Comparison of ENCODE assay signal across 8 cellular contexts in genomic region chr19:56119585-56119978, GRCh38. TPM values are rescaled to one million over a fixed set of nuclear protein-coding genes. Genes with fewer than 3 reads are reported as not detected.
A peak's percentile ranks its signal among the peaks of the same experiment; 100 is the strongest.
DNase-seq lines count a peak whose midpoint lies in the region; ATAC-seq and TF ChIP-seq lines count a peak whose summit lies in the region.

No MANE protein-coding gene starts in this region.

- DNase-seq in GM06990 (ENCODE audit: extremely low read depth, insufficient read length) (no peak), RWPE1 (ENCODE audit: low spot score) (no peak), erythroblast (lab: John Stamatoyannopoulos, UW) (peak; percentile 57 to 74), osteocyte (ENCODE audit: extremely low spot score, unreplicated experiment) (no peak), NCI-H2081 treated with DMSO at 0.1 percent for 48 hours (lab: John Stamatoyannopoulos, UW) (no peak), NCI-H69 (lab: John Stamatoyannopoulos, UW) (no peak)

- peak overlapping the region; percentile 78 for H3K27ac Mint-ChIP-seq in osteocyte (ENCODE audit: unreplicated experiment)

- no peak for TF ChIP-seq POLR2A in erythroblast (IDR thresholded peaks at IDR 0.05; ENCODE audit: low read length)

- H3K27me3 ChIP-seq in GM06990 (replicated peaks; ENCODE audit: control insufficient read depth, insufficient read depth, low read length): no peaks in the 10 kb centered on the region

- H3K4me3 ChIP-seq in GM06990 (replicated peaks; ENCODE audit: low read depth, low read length): peak overlapping the region; percentile 93

- H3K36me3 Mint-ChIP-seq in osteocyte (ENCODE audit: unreplicated experiment): no peaks in the 10 kb centered on the region

- H3K4me1 Mint-ChIP-seq in osteocyte (ENCODE audit: unreplicated experiment): peaks cover 24% of the 10 kb centered on the region

- H3K36me3 ChIP-seq in GM06990 (ENCODE audit: control insufficient read depth, insufficient read depth, low read length): peaks cover 4% of the 10 kb centered on the region

- H3K9me3 Mint-ChIP-seq in osteocyte (ENCODE audit: unreplicated experiment): no peaks in the 10 kb centered on the region

- H3K27ac ChIP-seq in RWPE1: peak overlapping the region; percentile 89

- ATAC-seq in HG02884 (IDR thresholded peaks at IDR 0.05; ENCODE audit: unreplicated experiment) (no peak), GM19035 (IDR thresholded peaks at IDR 0.05; ENCODE audit: unreplicated experiment) (no peak)

- no peaks in the 10 kb centered on the region for H3K27me3 Mint-ChIP-seq in osteocyte (ENCODE audit: unreplicated experiment)

- CTCF ChIA-PET in RWPE1 (lab: Yijun Ruan, JAX): no interaction called here

- POLR2A ChIA-PET in RWPE1 (lab: Yijun Ruan, JAX; ENCODE audit: low non-redundant PET): no interaction called here

- TF ChIP-seq CTCF in GM06990 (IDR thresholded peaks at IDR 0.05; ENCODE audit: insufficient read depth, low read length, poor library complexity, severe bottlenecking): no peak
- no peak for TF ChIP-seq CTCF in RWPE1 (conservative IDR thresholded peaks at IDR 0.05; ENCODE audit: low read depth)
- TF ChIP-seq CTCF in osteocyte (IDR thresholded peaks at IDR 0.05): no peak

- H3K4me3 Mint-ChIP-seq in osteocyte (ENCODE audit: unreplicated experiment): peak overlapping the region; percentile 81

RNA-seq across cellular contexts. Expression of gene ZNF787, which starts 1.5 kb away (rescaled TPM):
- 27.8 and 31.4 TPM in 2 replicates for total RNA-seq in osteocyte

RNA-seq across cellular contexts. Expression of gene ZNF444, which starts 21.5 kb away (rescaled TPM):
- total RNA-seq in osteocyte: 41.6 and 47.9 TPM in 2 replicates

RNA-seq across cellular contexts. Expression of gene GALP, which starts 56.2 kb away (rescaled TPM):
- not detected in 2 replicates for total RNA-seq in osteocyte

Comparison
In these comparisons a context has a peak if more than half of its experiments do, and no peak if none do; other contexts are left out.
1. DNase-seq: peak in erythroblast (2 of 2); none in GM06990 (single experiment), RWPE1 (single experiment), osteocyte (single experiment), NCI-H2081 treated with DMSO at 0.1 percent for 48 hours (single experiment) and NCI-H69 (single experiment).